Comparison of ENCODE assay signal across 27 cellular contexts in genomic region chr12:52901715-52902541, GRCh38. TPM values are rescaled to one million over a fixed set of nuclear protein-coding genes. Genes with fewer than 3 reads are reported as not detected.
DNase-seq lines count a peak whose midpoint lies in the region; ATAC-seq and TF ChIP-seq lines count a peak whose summit lies in the region.
"Had no signal": no experiment of that assay in that cellular context is flagged by ENCODE, and none has a peak within 500 bp of the region (broad histone marks: within the 10 kb centered on the region; RNA-seq: fewer than 3 reads in every experiment).

No MANE protein-coding gene starts in this region.

- ATAC-seq in HG03039 (IDR thresholded peaks at IDR 0.05; ENCODE audit: unreplicated experiment) (no peak), foreskin keratinocyte (no peak)
- ATAC-seq: left ventricle myocardium superior; Right ventricle myocardium inferior; stimulated activated naive CD8-positive, alpha-beta T cell treated with anti-CD3 and anti-CD28 coated beads, Interleukin-15, amount 100 ng/mL, for 72 hours had no signal

- no peak for TF ChIP-seq CTCF in thyroid gland (IDR thresholded peaks at IDR 0.05)
- TF ChIP-seq CTCF in foreskin keratinocyte (conservative IDR thresholded peaks at IDR 0.05) = no peak

- H3K9ac ChIP-seq in duodenal mucosa (ENCODE audit: low read depth in 1 of 2, low read length in 2 of 2) (peak overlapping the region; percentile 77 to 88), mucosa of rectum (ENCODE audit: low read depth in 1 of 2, low read length in 2 of 2) (peak overlapping the region; percentile 94 to 98)

- peak overlapping the region; percentile 66 to 77 for H3K4me3 ChIP-seq in duodenal mucosa (ENCODE audit: low read depth in 1 of 2, low read length in 2 of 2)
- peak overlapping the region; percentile 70 to 86 for H3K4me3 ChIP-seq in mucosa of rectum (ENCODE audit: low read length in 2 of 2)
- peak overlapping the region in 1 of 3 donors; percentile 49 for H3K4me3 ChIP-seq in thyroid gland (replicated peaks in 1 of 3)

- no peak overlapping the region for H3K4me3 Mint-ChIP-seq in activated naive CD4-positive, alpha-beta T cell treated with anti-CD3 and anti-CD28 coated beads, Interleukin-2, amount 50 U/mL, for 24 hours
- H3K4me3 Mint-ChIP-seq in activated naive CD4-positive, alpha-beta T cell treated with anti-CD3 and anti-CD28 coated beads for 36 hours = no peak overlapping the region
- H3K4me3 Mint-ChIP-seq: HFFc6 had no signal

- CTCF ChIA-PET in activated naive CD4-positive, alpha-beta T cell treated with anti-CD3 and anti-CD28 coated beads for 36 hours (lab: Charles Lee) = interaction anchor here (0.5 to 1.4 kb wide), 4 partner anchors 17 to 782 kb away, joined by 3 to 10 read pairs (median 6); no protein-coding TSS in a partner anchor

- H3K27ac Mint-ChIP-seq in activated naive CD4-positive, alpha-beta T cell treated with anti-CD3 and anti-CD28 coated beads, Interleukin-2, amount 50 U/mL, for 24 hours = peak overlapping the region; percentile 12
- no peak overlapping the region for H3K27ac Mint-ChIP-seq in activated naive CD4-positive, alpha-beta T cell treated with anti-CD3 and anti-CD28 coated beads for 36 hours
- H3K27ac Mint-ChIP-seq: HFFc6 had no signal

- WGBS in thyroid gland, 2 donors = 60 to 70% methylated on average over 13 of the region's 13 CpGs

- H3K4me1 Mint-ChIP-seq in activated naive CD4-positive, alpha-beta T cell treated with anti-CD3 and anti-CD28 coated beads, Interleukin-2, amount 50 U/mL, for 24 hours = peaks cover 5% of the 10 kb centered on the region
- peaks cover 5% of the 10 kb centered on the region for H3K4me1 Mint-ChIP-seq in activated naive CD4-positive, alpha-beta T cell treated with anti-CD3 and anti-CD28 coated beads for 36 hours (ENCODE audit: low read depth)

- no peaks in the 10 kb centered on the region for H3K27me3 ChIP-seq in duodenal mucosa (ENCODE audit: control insufficient read depth in 1 of 2, insufficient read depth in 2 of 2, low read length in 2 of 2)
- no peaks in the 10 kb centered on the region for H3K27me3 ChIP-seq in mucosa of rectum (ENCODE audit: control insufficient read depth in 2 of 2, insufficient read depth in 2 of 2, low read length in 2 of 2)
- H3K27me3 ChIP-seq in thyroid gland = no peaks in the 10 kb centered on the region
- no peaks in the 10 kb centered on the region for H3K27me3 ChIP-seq in foreskin keratinocyte

- H3K9me3 ChIP-seq in duodenal mucosa (ENCODE audit: control insufficient read depth in 1 of 2, low read length in 2 of 2) (no peaks in the 10 kb centered on the region), mucosa of rectum (ENCODE audit: control insufficient read depth in 2 of 2, low read length in 2 of 2) (no peaks in the 10 kb centered on the region), thyroid gland (no peaks in the 10 kb centered on the region)

- H3K36me3 Mint-ChIP-seq in activated naive CD4-positive, alpha-beta T cell treated with anti-CD3 and anti-CD28 coated beads, Interleukin-2, amount 50 U/mL, for 24 hours = no peaks in the 10 kb centered on the region
- H3K36me3 Mint-ChIP-seq in activated naive CD4-positive, alpha-beta T cell treated with anti-CD3 and anti-CD28 coated beads for 36 hours (ENCODE audit: low read depth) = no peaks in the 10 kb centered on the region
- H3K36me3 Mint-ChIP-seq: naive B cell had no signal

- TF ChIP-seq POLR2A in thyroid gland (IDR thresholded peaks at IDR 0.05) = peak in 1 of 2 donors; percentile 55

- no peak for DNase-seq in activated naive CD4-positive, alpha-beta T cell treated with anti-CD3 and anti-CD28 coated beads for 36 hours
- peak; percentile 28 to 44 for DNase-seq in thyroid gland
- no peak for DNase-seq in DMS 273 treated with DMSO at 0.1 percent for 48 hours (lab: John Stamatoyannopoulos, UW)
- DNase-seq in foreskin keratinocyte = no peak
- DNase-seq: activated CD4-positive, alpha-beta T cell treated with anti-CD3 and anti-CD28 coated beads, Interleukin-2, amount 50 U/mL, for 48 hours; activated gamma-delta T cell treated with Interleukin-2 at 50 U/mL for 16 hours; effector memory CD4-positive, alpha-beta T cell; GDM1; HFFc6; Kasumi-1; left ventricle myocardium superior; naive B cell; NCI-H1092 treated with DMSO at 0.1 percent for 48 hours; NCI-H2107; NCI-H510A; stimulated activated CD4-positive, alpha-beta T cell treated with anti-CD3 and anti-CD28 coated beads, Interleukin-4, amount 100 ng/mL, for 1 hour; stimulated activated naive CD8-positive, alpha-beta T cell treated with anti-CD3 and anti-CD28 coated beads, Interleukin-15, amount 100 ng/mL, for 72 hours had no signal

- no peaks in the 10 kb centered on the region for H3K9me3 Mint-ChIP-seq in activated naive CD4-positive, alpha-beta T cell treated with anti-CD3 and anti-CD28 coated beads, Interleukin-2, amount 50 U/mL, for 24 hours
- no peaks in the 10 kb centered on the region for H3K9me3 Mint-ChIP-seq in activated naive CD4-positive, alpha-beta T cell treated with anti-CD3 and anti-CD28 coated beads for 36 hours
- H3K9me3 Mint-ChIP-seq: HFFc6; naive B cell; stimulated activated naive CD8-positive, alpha-beta T cell treated with anti-CD3 and anti-CD28 coated beads, Interleukin-15, amount 100 ng/mL, for 72 hours had no signal

- H3K27me3 Mint-ChIP-seq in activated naive CD4-positive, alpha-beta T cell treated with anti-CD3 and anti-CD28 coated beads, Interleukin-2, amount 50 U/mL, for 24 hours = no peaks in the 10 kb centered on the region
- no peaks in the 10 kb centered on the region for H3K27me3 Mint-ChIP-seq in activated naive CD4-positive, alpha-beta T cell treated with anti-CD3 and anti-CD28 coated beads for 36 hours (ENCODE audit: low read depth)
- H3K27me3 Mint-ChIP-seq: stimulated activated naive CD8-positive, alpha-beta T cell treated with anti-CD3 and anti-CD28 coated beads, Interleukin-15, amount 100 ng/mL, for 72 hours had no signal

- peaks cover 18 to 42% of the 10 kb centered on the region in 2 donors for H3K36me3 ChIP-seq in duodenal mucosa (ENCODE audit: control insufficient read depth in 1 of 2, insufficient read depth in 2 of 2, low read length in 2 of 2)
- H3K36me3 ChIP-seq in mucosa of rectum (ENCODE audit: control insufficient read depth in 2 of 2, insufficient read depth in 2 of 2, low read length in 2 of 2) = peaks cover 30 to 41% of the 10 kb centered on the region in 2 donors
- H3K36me3 ChIP-seq in thyroid gland = peaks cover 36 to 37% of the 10 kb centered on the region in 2 donors

- H3K27ac ChIP-seq in duodenal mucosa (ENCODE audit: low read depth, low read length) = no peak overlapping the region
- peak overlapping the region; percentile 89 to 96 for H3K27ac ChIP-seq in mucosa of rectum (ENCODE audit: low read depth in 2 of 2, low read length in 2 of 2)
- peak overlapping the region; percentile 8 to 94 (median 90) for H3K27ac ChIP-seq in thyroid gland
- no peak overlapping the region for H3K27ac ChIP-seq in foreskin keratinocyte
- H3K27ac ChIP-seq: skin epidermis had no signal

- intact Hi-C loops in activated naive CD4-positive, alpha-beta T cell treated with anti-CD3 and anti-CD28 coated beads for 36 hours (cut with micrococcal nuclease) = no loop called here
- intact Hi-C loops in thyroid gland (cut with DNase I) = no loop called here

- H3K4me1 ChIP-seq in duodenal mucosa (ENCODE audit: control insufficient read depth in 1 of 2, insufficient read depth in 2 of 2, low read length in 2 of 2) (peaks cover 46 to 57% of the 10 kb centered on the region in 2 donors), mucosa of rectum (ENCODE audit: control insufficient read depth in 2 of 2, insufficient read depth in 2 of 2, low read length in 2 of 2) (peaks cover 45 to 67% of the 10 kb centered on the region in 2 donors), thyroid gland (peaks cover 36 to 40% of the 10 kb centered on the region in 2 donors), foreskin keratinocyte (peaks cover 17% of the 10 kb centered on the region)

RNA-seq across cellular contexts. Expression of gene KRT8, which starts 2.9 kb away (rescaled TPM):
- total RNA-seq in activated naive CD4-positive, alpha-beta T cell treated with anti-CD3 and anti-CD28 coated beads for 36 hours = under 1 TPM; 0.24 to 0.40 TPM
- total RNA-seq in thyroid gland (1,000 to 10,000 TPM in 1 of 4 donors, 100 to 1,000 TPM in 3; 364 to 1,037 (median 698) TPM), foreskin keratinocyte (445 and 504 TPM in 2 replicates)
- polyA plus RNA-seq in foreskin keratinocyte = 626 and 720 TPM in 2 replicates

RNA-seq across cellular contexts. Expression of gene KRT18, which starts 47.0 kb away (rescaled TPM):
- total RNA-seq in activated naive CD4-positive, alpha-beta T cell treated with anti-CD3 and anti-CD28 coated beads for 36 hours = 1 to 10 TPM; 7.5 to 7.9 TPM
- total RNA-seq in thyroid gland = 100 to 1,000 TPM; 389 to 648 (median 540) TPM
- total RNA-seq in foreskin keratinocyte = 500 and 580 TPM in 2 replicates
- 561 and 630 TPM in 2 replicates for polyA plus RNA-seq in foreskin keratinocyte

RNA-seq across cellular contexts. Expression of gene KRT78, which starts 53.1 kb away (rescaled TPM):
- total RNA-seq in activated naive CD4-positive, alpha-beta T cell treated with anti-CD3 and anti-CD28 coated beads for 36 hours = not detected
- total RNA-seq in thyroid gland = under 1 TPM in 1 of 4 donors, not detected in 3; 0.40 TPM
- 0.32 and 0.58 TPM in 2 replicates for total RNA-seq in foreskin keratinocyte
- polyA plus RNA-seq in foreskin keratinocyte = 0.10 and 0.17 TPM in 2 replicates
- total RNA-seq: A172, fibroblast of lung, left ventricle myocardium superior, Right ventricle myocardium inferior, ureter had no signal
- polyA plus RNA-seq: BJ, fibroblast of lung had no signal

Comparison
In these comparisons a context has a peak if more than half of its experiments do, and no peak if none do; other contexts are left out.
1. DNase-seq: peak in thyroid gland (2 of 2); none in activated naive CD4-positive, alpha-beta T cell treated with anti-CD3 and anti-CD28 coated beads for 36 hours (single experiment), DMS 273 treated with DMSO at 0.1 percent for 48 hours (single experiment) and foreskin keratinocyte (0 of 2).
2. H3K27ac ChIP-seq: peak in mucosa of rectum (2 of 2) and thyroid gland (3 of 3); none in duodenal mucosa (single experiment) and foreskin keratinocyte (single experiment).
3. RNA of gene KRT8, which starts 2.9 kb away (total RNA-seq): 364 to 1,037 TPM in thyroid gland and 445 to 504 TPM in foreskin keratinocyte; 0.24 to 0.40 TPM in activated naive CD4-positive, alpha-beta T cell treated with anti-CD3 and anti-CD28 coated beads for 36 hours; every median in the first group is over 100 times any median in the second.
4. RNA of gene KRT18, which starts 47.0 kb away (total RNA-seq): 389 to 648 TPM in thyroid gland and 500 to 580 TPM in foreskin keratinocyte; 7.5 to 7.9 TPM in activated naive CD4-positive, alpha-beta T cell treated with anti-CD3 and anti-CD28 coated beads for 36 hours; every median in the first group is over 10 times any median in the second.